Comparison of ENCODE assay signal across 22 cellular contexts in the genomic region with DNA sequence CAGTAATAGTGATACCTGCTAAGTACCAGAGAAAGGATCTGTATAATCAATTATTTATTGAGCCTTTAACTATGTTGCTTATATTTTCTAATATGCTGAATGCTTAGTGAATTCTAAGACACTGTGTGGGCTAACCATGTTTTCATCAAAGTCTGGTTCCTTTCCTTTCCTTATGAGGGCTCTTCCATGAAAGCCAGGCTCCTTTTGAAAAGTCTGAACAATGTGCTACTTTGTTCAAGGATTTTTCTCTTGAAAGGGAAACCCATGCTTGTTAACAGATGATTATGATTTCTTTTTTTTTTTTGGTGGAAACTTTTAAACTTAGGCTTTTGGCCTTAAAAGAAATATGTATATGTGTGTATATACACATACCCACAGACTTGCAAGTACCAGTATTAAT. TPM values are rescaled to one million over a fixed set of nuclear protein-coding genes. Genes with fewer than 3 reads are reported as not detected.
DNase-seq lines count a peak whose midpoint lies in the region; ATAC-seq and TF ChIP-seq lines count a peak whose summit lies in the region.
"Had no signal": no experiment of that assay in that cellular context is flagged by ENCODE, and none has a peak within 500 bp of the region (broad histone marks: within the 10 kb centered on the region; RNA-seq: fewer than 3 reads in every experiment).

No MANE protein-coding gene starts in this region.

- no peaks in the 10 kb centered on the region for H3K27me3 ChIP-seq in upper lobe of left lung
- H3K27me3 ChIP-seq: BE2C, BLaER1 had no signal

- no peak for TF ChIP-seq CTCF in upper lobe of left lung (IDR thresholded peaks at IDR 0.05)

- TF ChIP-seq EP300 in upper lobe of left lung (IDR thresholded peaks at IDR 0.05), result no peak

- no peak overlapping the region for H3K27ac ChIP-seq in upper lobe of left lung
- H3K27ac ChIP-seq: BLaER1 had no signal

- peak; percentile 38 for DNase-seq in SK-MEL-5 (ENCODE audit: low read depth, low spot score)
- DNase-seq in globus pallidus (ENCODE audit: low spot score), result peak; percentile 9
- DNase-seq in pons (ENCODE audit: low spot score), result peak; percentile 26
- DNase-seq in LoVo (ENCODE audit: low spot score), result no peak
- no peak for DNase-seq in upper lobe of left lung
- no peak for DNase-seq in cortex of kidney (lab: John Stamatoyannopoulos, UW)
- DNase-seq: 8988T; ACHN; BE2C; C1 segment of cervical spinal cord; CD4-positive, alpha-beta memory T cell; CD4-positive, CD25-positive, alpha-beta regulatory T cell; COR-L47; DMS 273 treated with DMSO at 0.1 percent for 48 hours; DMS153; DMS53; DMS79; DND-41; EL; GDM1 had no signal

- ATAC-seq in upper lobe of left lung (ENCODE audit: low FRiP score in 2 of 2), result no peak
- ATAC-seq: GM12878 had no signal

- no peak for TF ChIP-seq POLR2A in upper lobe of left lung (IDR thresholded peaks at IDR 0.05)

- in situ Hi-C loops in SK-MEL-5 (cut with HindIII; ENCODE audit: low pct_unique_long_range_greater_than_20kb, low sequenced_read_pairs), result no loop called here

- peaks cover 6 to 38% (median 13%) of the 10 kb centered on the region in 4 donors for H3K36me3 ChIP-seq in upper lobe of left lung

- H3K4me1 ChIP-seq in upper lobe of left lung, result no peaks in the 10 kb centered on the region
- H3K4me1 ChIP-seq: BE2C, BLaER1 had no signal

- no peaks in the 10 kb centered on the region for H3K9me3 ChIP-seq in upper lobe of left lung
- H3K9me3 ChIP-seq: BE2C, BLaER1 had no signal

- no peak overlapping the region for H3K4me3 ChIP-seq in upper lobe of left lung
- H3K4me3 ChIP-seq: BLaER1, GM12878 had no signal

RNA-seq across cellular contexts. Expression of a gene that starts 17.0 kb away (rescaled TPM):
- total RNA-seq in SK-MEL-5 (2014; rRNA removed; shearing (Covaris generic)), result 28.8 and 30.7 TPM in 2 replicates
- polyA plus RNA-seq in SK-MEL-5 (2015; cell fraction: cytosol; rRNA removed), result 24.1 and 32.9 TPM in 2 replicates
- 32.9 and 45.6 TPM in 2 replicates for polyA plus RNA-seq in SK-MEL-5 (2015; cell fraction: nucleus; rRNA removed)
- 10 to 100 TPM; 23.9 to 65.0 (median 41.2) TPM for total RNA-seq in upper lobe of left lung

Comparison
In these comparisons a context has a peak if more than half of its experiments do, and no peak if none do; other contexts are left out.
1. DNase-seq: peak in SK-MEL-5 (single experiment), globus pallidus (single experiment) and pons (single experiment); none in LoVo (single experiment), upper lobe of left lung (0 of 2) and cortex of kidney (single experiment).